In genomic region chr3:18424213-18424861, GRCh38 we compare ENCODE assay signal across 8 cellular contexts.
DNase-seq lines count a peak whose midpoint lies in the region; ATAC-seq and TF ChIP-seq lines count a peak whose summit lies in the region.

No MANE protein-coding gene starts in this region.

- peak overlapping the region; percentile 87 for H3K27ac ChIP-seq in neutrophil

- peak; percentile 38 for DNase-seq in activated CD4-positive, alpha-beta T cell treated with anti-CD3 and anti-CD28 coated beads for 48 hours
- no peak for DNase-seq in activated CD4-positive, alpha-beta T cell treated with anti-CD3 and anti-CD28 coated beads for 1 hour
- DNase-seq in UCSD-AML1 (lab: John Stamatoyannopoulos, UW; ENCODE audit: unreplicated experiment) (peak; percentile 23), fibroblast of mammary gland (ENCODE audit: low read depth) (no peak), NCI-H1105 (lab: John Stamatoyannopoulos, UW) (no peak), AG20443 (ENCODE audit: low spot score) (no peak)

- H3K27me3 ChIP-seq in neutrophil, result no peaks in the 10 kb centered on the region

- peaks cover 21 to 23% of the 10 kb centered on the region in 2 experiments for H3K4me1 ChIP-seq in neutrophil (ENCODE audit: control insufficient read depth in 1 of 2, insufficient read depth in 1 of 2, low read depth in 1 of 2, low read length in 1 of 2)

- H3K9me3 ChIP-seq in neutrophil, result no peaks in the 10 kb centered on the region

- peaks cover 16% of the 10 kb centered on the region for H3K36me3 ChIP-seq in neutrophil

- H3K4me3 ChIP-seq in fibroblast of mammary gland (ENCODE audit: control insufficient read depth, low read depth, low read length) (peak overlapping the region; percentile 69), neutrophil (ENCODE audit: low read depth in 1 of 2, low read length in 1 of 2) (peak overlapping the region; percentile 79 to 86)

- TF ChIP-seq CTCF in fibroblast of mammary gland (conservative IDR thresholded peaks at IDR 0.05; ENCODE audit: control insufficient read depth, insufficient read depth, low read depth, low read length) (no peak), neutrophil (IDR thresholded peaks at IDR 0.05) (no peak)

- no peak for ATAC-seq in GM21529 (IDR thresholded peaks at IDR 0.05; ENCODE audit: unreplicated experiment)

Comparison
In these comparisons a context has a peak if more than half of its experiments do, and no peak if none do; other contexts are left out.
1. DNase-seq: peak in activated CD4-positive, alpha-beta T cell treated with anti-CD3 and anti-CD28 coated beads for 48 hours (single experiment) and UCSD-AML1 (single experiment); none in activated CD4-positive, alpha-beta T cell treated with anti-CD3 and anti-CD28 coated beads for 1 hour (single experiment), fibroblast of mammary gland (single experiment), NCI-H1105 (single experiment) and AG20443 (single experiment).